Comparison of ENCODE assay signal across 17 cellular contexts in the genomic region with DNA sequence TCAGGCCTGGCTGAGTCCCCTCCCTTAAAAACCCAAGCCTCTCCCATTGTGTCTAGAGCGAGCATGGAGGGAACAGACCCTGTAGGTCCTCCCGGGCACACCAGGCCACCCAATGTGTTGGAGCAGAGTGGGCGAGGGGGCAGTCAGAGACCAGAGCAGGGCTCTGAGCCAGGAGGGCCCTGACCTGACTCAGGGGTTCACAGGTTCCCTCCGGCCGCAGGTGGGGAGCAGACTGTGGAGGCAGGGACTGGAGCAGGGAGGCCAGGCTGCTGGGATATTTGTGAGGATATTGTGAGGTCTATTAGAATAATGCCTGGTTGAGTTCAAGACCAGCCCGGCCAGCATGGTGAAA. TPM values are rescaled to one million over a fixed set of nuclear protein-coding genes. Genes with fewer than 3 reads are reported as not detected.
DNase-seq lines count a peak whose midpoint lies in the region; TF ChIP-seq lines count a peak whose summit lies in the region.
"Had no signal": no experiment of that assay in that cellular context is flagged by ENCODE, and none has a peak within 500 bp of the region (broad histone marks: within the 10 kb centered on the region; RNA-seq: fewer than 3 reads in every experiment).

No MANE protein-coding gene starts in this region.

- 54 to 55% methylated on average over 6 of the region's 6 CpGs for WGBS in tibial nerve, 2 donors

- no peak overlapping the region for H3K4me3 Mint-ChIP-seq in T-helper 1 cell treated with Interleukin-12 subunit alpha and Interleukin-12 subunit beta and Interleukin-4 antibody, amounts not matched to agents 30 μg/mL and 1 μg/mL, for 36 hours
- H3K4me3 Mint-ChIP-seq: HFFc6 had no signal

- no peaks in the 10 kb centered on the region for H3K9me3 ChIP-seq in muscle layer of duodenum (ENCODE audit: control insufficient read depth in 1 of 2, low read length in 2 of 2)
- H3K9me3 ChIP-seq in tibial nerve = no peaks in the 10 kb centered on the region
- H3K9me3 ChIP-seq: prostate gland, SJSA1 had no signal

- H3K4me1 Mint-ChIP-seq in T-helper 1 cell treated with Interleukin-12 subunit alpha and Interleukin-12 subunit beta and Interleukin-4 antibody, amounts not matched to agents 30 μg/mL and 1 μg/mL, for 36 hours (ENCODE audit: low read depth) = peaks cover 15% of the 10 kb centered on the region

- TF ChIP-seq EP300 in tibial nerve (IDR thresholded peaks at IDR 0.05) = no peak

- DNase-seq in T-helper 1 cell = no peak
- DNase-seq in caudate nucleus (lab: John Stamatoyannopoulos, UW) = no peak
- DNase-seq in tibial nerve (ENCODE audit: low spot score in 2 of 2) = no peak
- DNase-seq in activated CD8-positive, alpha-beta memory T cell treated with anti-CD3 and anti-CD28 coated beads, Interleukin-2, amount 50 U/mL, for 48 hours = no peak
- DNase-seq in D341Med (ENCODE audit: low spot score) = no peak
- DNase-seq in SIG-M5 treated with dmso at 0.1 percent for 504 hours (lab: John Stamatoyannopoulos, UW; ENCODE audit: unreplicated experiment) = no peak
- DNase-seq: HFFc6; NCI-H2171 treated with DMSO at 0.1 percent for 48 hours; stimulated activated CD4-positive, alpha-beta T cell treated with anti-CD3 and anti-CD28 coated beads, Interleukin-4, amount 100 ng/mL, for 4 hours had no signal

- H3K36me3 ChIP-seq in muscle layer of duodenum (ENCODE audit: control insufficient read depth in 1 of 2, insufficient read depth in 2 of 2, low read length in 2 of 2) = no peaks in the 10 kb centered on the region
- H3K36me3 ChIP-seq in tibial nerve = no peaks in the 10 kb centered on the region
- H3K36me3 ChIP-seq: prostate gland, SJSA1 had no signal

- no peaks in the 10 kb centered on the region for H3K9me3 Mint-ChIP-seq in T-helper 1 cell treated with Interleukin-12 subunit alpha and Interleukin-12 subunit beta and Interleukin-4 antibody, amounts not matched to agents 30 μg/mL and 1 μg/mL, for 36 hours
- H3K9me3 Mint-ChIP-seq: activated naive CD4-positive, alpha-beta T cell treated with anti-CD3 and anti-CD28 coated beads, Interleukin-2, amount 50 U/mL, for 24 hours; CD8-positive, alpha-beta T cell; HFFc6 had no signal

- TF ChIP-seq CTCF in tibial nerve (IDR thresholded peaks at IDR 0.05) = no peak

- H3K27ac Mint-ChIP-seq in T-helper 1 cell treated with Interleukin-12 subunit alpha and Interleukin-12 subunit beta and Interleukin-4 antibody, amounts not matched to agents 30 μg/mL and 1 μg/mL, for 36 hours = peak overlapping the region; percentile 71
- H3K27ac Mint-ChIP-seq: HFFc6 had no signal

- H3K27ac ChIP-seq in caudate nucleus (ENCODE audit: low read depth, low read length) = peak overlapping the region; percentile 82
- peak overlapping the region; percentile 60 for H3K27ac ChIP-seq in muscle layer of duodenum (ENCODE audit: low read length)
- peak overlapping the region in 3 of 4 donors; percentile 62 to 65 (median 64) for H3K27ac ChIP-seq in tibial nerve
- H3K27ac ChIP-seq: 22Rv1, prostate gland, SJSA1 had no signal

- peaks cover 0 to 7% of the 10 kb centered on the region in 2 donors for H3K4me1 ChIP-seq in muscle layer of duodenum (ENCODE audit: control insufficient read depth in 1 of 2, insufficient read depth in 2 of 2, low read length in 2 of 2)
- H3K4me1 ChIP-seq in tibial nerve = peaks cover 0 to 13% (median 0%) of the 10 kb centered on the region in 4 donors
- H3K4me1 ChIP-seq: prostate gland, SJSA1 had no signal

- no peak for TF ChIP-seq POLR2A in tibial nerve (IDR thresholded peaks at IDR 0.05)

- no peak overlapping the region for H3K4me3 ChIP-seq in muscle layer of duodenum (ENCODE audit: low read depth in 1 of 2, low read length in 2 of 2)
- H3K4me3 ChIP-seq in tibial nerve = no peak overlapping the region
- H3K4me3 ChIP-seq: prostate gland, SJSA1 had no signal

- no peaks in the 10 kb centered on the region for H3K36me3 Mint-ChIP-seq in T-helper 1 cell treated with Interleukin-12 subunit alpha and Interleukin-12 subunit beta and Interleukin-4 antibody, amounts not matched to agents 30 μg/mL and 1 μg/mL, for 36 hours (ENCODE audit: low read depth)
- H3K36me3 Mint-ChIP-seq: activated naive CD4-positive, alpha-beta T cell treated with anti-CD3 and anti-CD28 coated beads, Interleukin-2, amount 50 U/mL, for 24 hours had no signal

- no peaks in the 10 kb centered on the region for H3K27me3 Mint-ChIP-seq in T-helper 1 cell treated with Interleukin-12 subunit alpha and Interleukin-12 subunit beta and Interleukin-4 antibody, amounts not matched to agents 30 μg/mL and 1 μg/mL, for 36 hours (ENCODE audit: low read depth)
- H3K27me3 Mint-ChIP-seq: activated naive CD4-positive, alpha-beta T cell treated with anti-CD3 and anti-CD28 coated beads, Interleukin-2, amount 50 U/mL, for 24 hours had no signal

- H3K27me3 ChIP-seq in muscle layer of duodenum (ENCODE audit: low read depth, low read length) (no peaks in the 10 kb centered on the region), tibial nerve (no peaks in the 10 kb centered on the region)

RNA-seq across cellular contexts. Expression of a gene that starts 1.6 kb away (rescaled TPM):
- 100 to 1,000 TPM in 3 of 4 donors, 10 to 100 TPM in 1; 41.4 to 122 (median 117) TPM for total RNA-seq in tibial nerve
- total RNA-seq: HFFc6, SJSA1 had no signal

RNA-seq across cellular contexts. Expression of a gene that starts 7.3 kb away (rescaled TPM):
- 10 to 100 TPM; 10.5 to 37.6 (median 15.5) TPM for total RNA-seq in tibial nerve
- total RNA-seq: cerebellum, SJSA1 had no signal

RNA-seq across cellular contexts. Expression of a gene that starts 9.3 kb away (rescaled TPM):
- 10 to 100 TPM; 15.1 to 23.8 (median 21.8) TPM for total RNA-seq in tibial nerve

RNA-seq across cellular contexts. Expression of a gene that starts 26.5 kb away (rescaled TPM):
- 10 to 100 TPM in 2 of 4 donors, 1 to 10 TPM in 2; 5.0 to 20.4 (median 8.6) TPM for total RNA-seq in tibial nerve

RNA-seq across cellular contexts. Expression of a gene that starts 41.3 kb away (rescaled TPM):
- total RNA-seq in tibial nerve = 10 to 100 TPM in 2 of 4 donors, 1 to 10 TPM in 2; 8.7 to 19.7 (median 10.7) TPM
- total RNA-seq: CD8-positive, alpha-beta T cell had no signal
